15 cellular contexts compared by ENCODE assay signal in genomic region chr5:140018517-140018916, GRCh38. TPM values are rescaled to one million over a fixed set of nuclear protein-coding genes. Genes with fewer than 3 reads are reported as not detected.
A peak's percentile ranks its signal among the peaks of the same experiment; 100 is the strongest.
DNase-seq lines count a peak whose midpoint lies in the region; ATAC-seq and TF ChIP-seq lines count a peak whose summit lies in the region.
"Had no signal": no experiment of that assay in that cellular context is flagged by ENCODE, and none has a peak within 500 bp of the region (broad histone marks: within the 10 kb centered on the region; RNA-seq: fewer than 3 reads in every experiment).

No MANE protein-coding gene starts in this region.

- TF ChIP-seq CTCF in heart right ventricle (IDR thresholded peaks at IDR 0.05): no peak
- TF ChIP-seq CTCF in uterus (IDR thresholded peaks at IDR 0.05): no peak

- H3K9ac ChIP-seq in stomach smooth muscle (ENCODE audit: low read length in 2 of 2): peak overlapping the region in 1 of 2 donors; percentile 13
- H3K9ac ChIP-seq: BLaER1 had no signal

- no peak overlapping the region for H3K4me3 ChIP-seq in heart right ventricle
- no peak overlapping the region for H3K4me3 ChIP-seq in right cardiac atrium (ENCODE audit: low read length)
- no peak overlapping the region for H3K4me3 ChIP-seq in stomach smooth muscle (ENCODE audit: low read length in 2 of 2)
- no peak overlapping the region for H3K4me3 ChIP-seq in uterus
- H3K4me3 ChIP-seq: BLaER1 had no signal

- DNase-seq in heart right ventricle (no peak), Right ventricle myocardium inferior (ENCODE audit: missing footprints) (no peak), cerebellar cortex (ENCODE audit: low spot score) (peak; percentile 66), right cardiac atrium (no peak), GOT3 (lab: John Stamatoyannopoulos, UW) (no peak), uterus (no peak)
- DNase-seq: 8988T; AML-193; Caco-2; CD8-positive, alpha-beta memory T cell; DND-41; GF-D8 had no signal

- H3K4me1 ChIP-seq in heart right ventricle (peaks cover 0 to 51% (median 19%) of the 10 kb centered on the region in 9 donors), right cardiac atrium (ENCODE audit: control insufficient read depth, insufficient read depth, low read length) (peaks cover 11% of the 10 kb centered on the region), stomach smooth muscle (ENCODE audit: control insufficient read depth, insufficient read depth, low read length) (peaks cover 35% of the 10 kb centered on the region), uterus (no peaks in the 10 kb centered on the region)
- H3K4me1 ChIP-seq: BLaER1 had no signal

- ATAC-seq in heart right ventricle (peak in 3 of 8 donors; percentile 11 to 25 (median 17)), Right ventricle myocardium inferior (no peak), right cardiac atrium (no peak)
- ATAC-seq: HCT116 had no signal

- H3K27me3 ChIP-seq in heart right ventricle (no peaks in the 10 kb centered on the region), right cardiac atrium (ENCODE audit: control insufficient read depth, insufficient read depth) (no peaks in the 10 kb centered on the region), stomach smooth muscle (ENCODE audit: control insufficient read depth in 1 of 2, insufficient read depth in 2 of 2, low read length in 2 of 2) (no peaks in the 10 kb centered on the region), uterus (no peaks in the 10 kb centered on the region)
- H3K27me3 ChIP-seq: BLaER1 had no signal

- H3K9me3 ChIP-seq in heart right ventricle (no peaks in the 10 kb centered on the region), right cardiac atrium (ENCODE audit: control insufficient read depth, low read length) (no peaks in the 10 kb centered on the region), stomach smooth muscle (ENCODE audit: control insufficient read depth in 2 of 2, low read length in 2 of 2) (no peaks in the 10 kb centered on the region), uterus (no peaks in the 10 kb centered on the region)
- H3K9me3 ChIP-seq: BLaER1, Caco-2 had no signal

- H3K36me3 ChIP-seq in heart right ventricle: no peaks in the 10 kb centered on the region
- H3K36me3 ChIP-seq in stomach smooth muscle (ENCODE audit: control insufficient read depth in 2 of 2, insufficient read depth in 2 of 2, low read length in 2 of 2): no peaks in the 10 kb centered on the region
- H3K36me3 ChIP-seq in uterus: no peaks in the 10 kb centered on the region
- H3K36me3 ChIP-seq: BLaER1 had no signal

- H3K27ac ChIP-seq in heart right ventricle: peak overlapping the region in 8 of 10 donors; percentile 23 to 86 (median 72)
- H3K27ac ChIP-seq in right cardiac atrium (ENCODE audit: low read length): peak overlapping the region; percentile 40
- H3K27ac ChIP-seq in stomach smooth muscle (ENCODE audit: low read length): peak overlapping the region; percentile 20
- H3K27ac ChIP-seq in uterus: no peak overlapping the region
- H3K27ac ChIP-seq: BLaER1 had no signal

- intact Hi-C loops in heart right ventricle (cut with DNase I) (no loop called here), Right ventricle myocardium inferior (cut with DNase I) (no loop called here), right cardiac atrium (cut with DNase I) (no loop called here), uterus (cut with DNase I; ENCODE audit: low total_unique reads) (no loop called here)

- no peak for TF ChIP-seq POLR2A in uterus (IDR thresholded peaks at IDR 0.05)

- WGBS in heart right ventricle, 2 donors: 68 to 84% methylated on average over 7 of the region's 7 CpGs
- 75% methylated on average over 7 of the region's 7 CpGs for WGBS in right cardiac atrium

RNA-seq across cellular contexts. Expression of gene NRG2, which starts 24.6 kb away (rescaled TPM):
- 1 to 10 TPM; 1.0 to 6.6 (median 2.9) TPM for total RNA-seq in heart right ventricle
- 1 to 10 TPM in 1 of 2 donors, under 1 TPM in 1; 0.64 to 4.5 TPM for polyA plus RNA-seq in heart right ventricle
- 1.9 TPM for total RNA-seq in Right ventricle myocardium inferior
- 1 to 10 TPM; 1.1 to 3.6 (median 1.8) TPM for total RNA-seq in right cardiac atrium
- 1.4 TPM for polyA plus RNA-seq in right cardiac atrium
- 10 to 100 TPM in 1 of 4 donors, 1 to 10 TPM in 2, not detected in 1; 2.5 to 21.2 (median 4.5) TPM for total RNA-seq in uterus
- polyA plus RNA-seq: CD8-positive, alpha-beta memory T cell had no signal

Comparison
In these comparisons a context has a peak if more than half of its experiments do, and no peak if none do; other contexts are left out.
1. H3K27ac ChIP-seq: peak in heart right ventricle (8 of 10), right cardiac atrium (single experiment) and stomach smooth muscle (single experiment); none in uterus (0 of 2).